Comparison of ENCODE assay signal across 21 cellular contexts in genomic region chr14:48350971-48351370, GRCh38.
A peak's percentile ranks its signal among the peaks of the same experiment; 100 is the strongest.
DNase-seq lines count a peak whose midpoint lies in the region; ATAC-seq and TF ChIP-seq lines count a peak whose summit lies in the region.
"Had no signal": no experiment of that assay in that cellular context is flagged by ENCODE, and none has a peak within 500 bp of the region (broad histone marks: within the 10 kb centered on the region; RNA-seq: fewer than 3 reads in every experiment).

No MANE protein-coding gene starts in this region.

- DNase-seq in MCF 10A (ENCODE audit: unreplicated experiment) (peak; percentile 57), breast epithelium (ENCODE audit: low spot score in 2 of 2) (no peak), SW 1271 (lab: John Stamatoyannopoulos, UW) (peak; percentile 51 to 65), islet precursor cell (peak; percentile 77), WTC11 (ENCODE audit: low spot score) (no peak)
- DNase-seq in stimulated activated CD4-positive, alpha-beta T cell treated with anti-CD3 and anti-CD28 coated beads, Interleukin-2, amount 100 ng/mL, for 48 hours, result no peak
- DNase-seq in activated CD8-positive, alpha-beta memory T cell treated with anti-CD3 and anti-CD28 coated beads, Interleukin-2, amount 50 U/mL, for 4 hours, result no peak
- DNase-seq: 8988T; activated CD4-positive, alpha-beta T cell treated with anti-CD3 and anti-CD28 coated beads for 36 hours; BE2C; effector memory CD8-positive, alpha-beta T cell; HCEC 1CT; left lung; NCI-H2227 treated with DMSO at 0.1 percent for 48 hours; stimulated activated CD4-positive, alpha-beta T cell treated with anti-CD3 and anti-CD28 coated beads, Interleukin-4, amount 100 ng/mL, for 1 hour; stomach; upper lobe of right lung had no signal

- H3K27me3 Mint-ChIP-seq in MCF 10A (ENCODE audit: insufficient read depth, unreplicated experiment), result no peaks in the 10 kb centered on the region
- H3K27me3 Mint-ChIP-seq in WTC11 (ENCODE audit: low read depth), result no peaks in the 10 kb centered on the region
- H3K27me3 Mint-ChIP-seq: activated CD4-positive, alpha-beta T cell treated with anti-CD3 and anti-CD28 coated beads for 36 hours; effector memory CD8-positive, alpha-beta T cell had no signal

- BruUV-seq in MCF 10A (replicated peaks; lab: Mats Ljungman, UMichigan), result no TSS peak

- no peaks in the 10 kb centered on the region for H3K27me3 ChIP-seq in breast epithelium
- H3K27me3 ChIP-seq: BE2C, left lung, stomach, upper lobe of right lung had no signal

- CTCF ChIA-PET in MCF 10A (lab: Yijun Ruan, JAX), result no interaction called here
- CTCF ChIA-PET in WTC11 (lab: Charles Lee), result no interaction called here

- ATAC-seq in WTC11 (no peak), GM19035 (IDR thresholded peaks at IDR 0.05; ENCODE audit: unreplicated experiment) (no peak)
- ATAC-seq: activated CD4-positive, alpha-beta T cell treated with anti-CD3 and anti-CD28 coated beads for 36 hours; activated naive CD4-positive, alpha-beta T cell treated with anti-CD3 and anti-CD28 coated beads, Interleukin-2, amount 50 U/mL, for 72 hours; effector memory CD8-positive, alpha-beta T cell; HepG2; left lung; upper lobe of right lung had no signal

- H3K27ac Mint-ChIP-seq in MCF 10A (ENCODE audit: low read depth, unreplicated experiment), result peak overlapping the region; percentile 43
- no peak overlapping the region for H3K27ac Mint-ChIP-seq in WTC11
- H3K27ac Mint-ChIP-seq: activated CD4-positive, alpha-beta T cell treated with anti-CD3 and anti-CD28 coated beads for 36 hours; activated naive CD4-positive, alpha-beta T cell treated with anti-CD3 and anti-CD28 coated beads, Interleukin-2, amount 50 U/mL, for 72 hours; activated T-helper 1 cell treated with anti-CD3 and anti-CD28 coated beads, Interleukin-12 subunit alpha, Interleukin-12 subunit beta, Interleukin-2, Interleukin-4 antibody, amounts not matched to agents 30 ng/mL and 10 ng/mL and 1 ng/mL, durations not matched to agents 14 hours and 24 hours and 36 hours; effector memory CD8-positive, alpha-beta T cell had no signal

- H3K4me3 Mint-ChIP-seq in MCF 10A (ENCODE audit: unreplicated experiment) (no peak overlapping the region), WTC11 (no peak overlapping the region)
- H3K4me3 Mint-ChIP-seq: activated CD4-positive, alpha-beta T cell treated with anti-CD3 and anti-CD28 coated beads for 36 hours; activated T-helper 1 cell treated with anti-CD3 and anti-CD28 coated beads, Interleukin-12 subunit alpha, Interleukin-12 subunit beta, Interleukin-2, Interleukin-4 antibody, amounts not matched to agents 30 ng/mL and 10 ng/mL and 1 ng/mL, durations not matched to agents 14 hours and 24 hours and 36 hours; effector memory CD8-positive, alpha-beta T cell had no signal

- no peak overlapping the region for H3K4me3 ChIP-seq in breast epithelium
- H3K4me3 ChIP-seq: left lung, stomach, upper lobe of right lung had no signal

- H3K9me3 Mint-ChIP-seq in MCF 10A (ENCODE audit: unreplicated experiment) (no peaks in the 10 kb centered on the region), WTC11 (peaks cover 9% of the 10 kb centered on the region; the same call in 1 of the 2 replicates)
- H3K9me3 Mint-ChIP-seq: activated T-helper 1 cell treated with anti-CD3 and anti-CD28 coated beads, Interleukin-12 subunit alpha, Interleukin-12 subunit beta, Interleukin-2, Interleukin-4 antibody, amounts not matched to agents 30 ng/mL and 10 ng/mL and 1 ng/mL, durations not matched to agents 14 hours and 24 hours and 36 hours had no signal

- no peaks in the 10 kb centered on the region for H3K9me3 ChIP-seq in breast epithelium
- H3K9me3 ChIP-seq: BE2C, left lung, stomach, upper lobe of right lung had no signal

- no peak overlapping the region for H3K27ac ChIP-seq in breast epithelium
- H3K27ac ChIP-seq: left lung, stomach, upper lobe of right lung had no signal

- H3K4me1 Mint-ChIP-seq in MCF 10A (ENCODE audit: insufficient read depth, unreplicated experiment), result peaks cover 8% of the 10 kb centered on the region
- H3K4me1 Mint-ChIP-seq in WTC11, result no peaks in the 10 kb centered on the region
- H3K4me1 Mint-ChIP-seq: activated CD4-positive, alpha-beta T cell treated with anti-CD3 and anti-CD28 coated beads for 36 hours had no signal

- H3K36me3 ChIP-seq in breast epithelium, result no peaks in the 10 kb centered on the region
- H3K36me3 ChIP-seq: BE2C, left lung, stomach, upper lobe of right lung had no signal

- POLR2A ChIA-PET in MCF 10A (lab: Yijun Ruan, JAX), result no interaction called here
- POLR2A ChIA-PET in WTC11 (lab: Charles Lee), result no interaction called here

- intact Hi-C loops in MCF 10A (cut with micrococcal nuclease) (no loop called here), breast epithelium (cut with DNase I; ENCODE audit: low total_unique reads) (no loop called here)

- H3K36me3 Mint-ChIP-seq in MCF 10A (ENCODE audit: insufficient read depth, unreplicated experiment) (no peaks in the 10 kb centered on the region), WTC11 (0 out of 2 replicates have a peak, but pooled peaks cover 6% of the 10 kb centered on the region)
- H3K36me3 Mint-ChIP-seq: activated naive CD4-positive, alpha-beta T cell treated with anti-CD3 and anti-CD28 coated beads, Interleukin-2, amount 50 U/mL, for 72 hours had no signal

- no peaks in the 10 kb centered on the region for H3K4me1 ChIP-seq in breast epithelium
- H3K4me1 ChIP-seq: BE2C, left lung, stomach, upper lobe of right lung had no signal

- TF ChIP-seq CTCF in MCF 10A (IDR thresholded peaks at IDR 0.05; ENCODE audit: unreplicated experiment) (no peak), breast epithelium (IDR thresholded peaks at IDR 0.05) (no peak), WTC11 (IDR thresholded peaks at IDR 0.05) (no peak)

- no peak for TF ChIP-seq POLR2A in breast epithelium (IDR thresholded peaks at IDR 0.05)

TF ChIP-seq in WTC11, 78 proteins besides CTCF, POLR2A, EP300 and RAD21 (continues in another document):
- TF ChIP-seq NR2C2 (CRISPR knock-in tag; IDR thresholded peaks at IDR 0.05), result no peak
- TF ChIP-seq ZBTB43 (CRISPR knock-in tag; IDR thresholded peaks at IDR 0.05), result no peak
- no peak for TF ChIP-seq ZNF532 (CRISPR knock-in tag; IDR thresholded peaks at IDR 0.05; ENCODE audit: borderline replicate concordance)
- TF ChIP-seq RORB (CRISPR knock-in tag; IDR thresholded peaks at IDR 0.05), result no peak
- no peak for TF ChIP-seq ZSCAN18 (CRISPR knock-in tag; IDR thresholded peaks at IDR 0.05)
- TF ChIP-seq ZBTB21 (CRISPR knock-in tag; IDR thresholded peaks at IDR 0.05; ENCODE audit: borderline replicate concordance), result no peak
- no peak for TF ChIP-seq ZNF219 (CRISPR knock-in tag; IDR thresholded peaks at IDR 0.05; ENCODE audit: borderline replicate concordance)
- TF ChIP-seq ETV6 (CRISPR knock-in tag; IDR thresholded peaks at IDR 0.05), result no peak

Comparison
In these comparisons a context has a peak if more than half of its experiments do, and no peak if none do; other contexts are left out.
1. DNase-seq: peak in MCF 10A (single experiment), SW 1271 (2 of 2) and islet precursor cell (single experiment); none in breast epithelium (0 of 2), stimulated activated CD4-positive, alpha-beta T cell treated with anti-CD3 and anti-CD28 coated beads, Interleukin-2, amount 100 ng/mL, for 48 hours (0 of 2), WTC11 (single experiment) and activated CD8-positive, alpha-beta memory T cell treated with anti-CD3 and anti-CD28 coated beads, Interleukin-2, amount 50 U/mL, for 4 hours (single experiment).